ENCODE assay signal across 8 cellular contexts in the genomic region with DNA sequence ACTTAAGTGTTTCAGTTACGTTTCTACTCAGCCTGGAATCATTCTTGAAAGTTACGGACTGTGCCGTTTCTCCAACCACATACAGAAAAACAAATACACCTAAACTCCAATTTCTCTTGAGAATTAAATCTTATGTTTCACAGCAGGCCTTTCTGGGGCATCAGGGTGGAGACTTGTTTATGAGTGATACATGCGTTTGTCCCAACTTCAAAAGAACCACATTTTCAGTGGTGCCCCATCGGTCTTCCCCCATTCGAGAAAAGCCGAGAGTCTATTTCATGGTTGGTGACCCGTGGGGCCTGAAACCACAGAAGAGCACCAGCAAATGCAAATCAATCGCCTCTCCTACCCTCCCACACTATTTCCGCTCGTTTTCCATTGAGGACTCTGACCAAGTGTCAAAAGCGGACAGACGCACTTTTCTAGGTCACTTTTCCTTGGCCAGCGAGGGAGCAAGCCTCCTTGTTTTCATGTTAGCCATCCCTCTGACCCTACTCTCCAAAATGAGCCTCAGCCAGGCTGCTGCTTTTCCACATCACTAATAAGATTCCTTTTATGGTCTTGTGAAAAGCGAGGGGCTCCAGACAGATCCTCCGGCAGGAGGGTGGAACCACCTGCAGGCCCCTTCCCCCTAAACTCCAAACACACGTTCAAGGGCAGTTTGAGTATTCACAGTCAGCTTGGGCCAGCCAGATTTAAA. TPM values are rescaled to one million over a fixed set of nuclear protein-coding genes. Genes with fewer than 3 reads are reported as not detected.
DNase-seq lines count a peak whose midpoint lies in the region; ATAC-seq, FAIRE-seq and TF ChIP-seq lines count a peak whose summit lies in the region.

No MANE protein-coding gene starts in this region.

- H2AFZ ChIP-seq in KMS-11 (ENCODE audit: low read depth) (peak overlapping the region; percentile 27; the same call in 1 of the 2 replicates), endothelial cell of umbilical vein (ENCODE audit: low read depth, low read length) (peak overlapping the region; percentile 47)

- peak; percentile 30 for ATAC-seq in GM21447 (IDR thresholded peaks at IDR 0.05; ENCODE audit: unreplicated experiment)

- peaks cover 0 to 2% (median 0%) of the 10 kb centered on the region in 5 donors for H3K9me3 Mint-ChIP-seq in CD8-positive, alpha-beta memory T cell

- POLR2A ChIA-PET in CD8-positive, alpha-beta memory T cell (lab: Charles Lee): no interaction called here
- POLR2A ChIA-PET in endothelial cell of umbilical vein (lab: Charles Lee): interaction anchor here (0.8 to 1.0 kb wide), 2 partner anchors 546 to 597 kb away, joined by 3 to 5 read pairs; no protein-coding TSS in a partner anchor

- no peak for DNase-seq in CD8-positive, alpha-beta memory T cell
- DNase-seq in endothelial cell of umbilical vein (ENCODE audit: low read depth, low spot score) (peak; percentile 63), prostate gland (ENCODE audit: low spot score) (no peak), hepatic stellate cell (ENCODE audit: low spot score) (no peak), HPDE6-E6E7 (ENCODE audit: extremely low spot score) (no peak), NCI-H146 (lab: John Stamatoyannopoulos, UW) (no peak)

- H3K36me3 Mint-ChIP-seq in CD8-positive, alpha-beta memory T cell: no peaks in the 10 kb centered on the region

- no peaks in the 10 kb centered on the region for H3K36me3 ChIP-seq in CD8-positive, alpha-beta memory T cell (ENCODE audit: insufficient read depth, low read length)
- H3K36me3 ChIP-seq in KMS-11 (ENCODE audit: insufficient read depth) (no peaks in the 10 kb centered on the region), endothelial cell of umbilical vein (ENCODE audit: control insufficient read depth in 2 of 2, extremely low read depth in 1 of 2, insufficient read depth in 2 of 2, low read length in 2 of 2) (peaks cover 2 to 3% of the 10 kb centered on the region in 2 experiments), prostate gland (no peaks in the 10 kb centered on the region)

- H3K9ac ChIP-seq in KMS-11 (peak overlapping the region; percentile 86), endothelial cell of umbilical vein (replicated peaks; ENCODE audit: extremely low read depth, insufficient read depth, low read length) (peak overlapping the region; percentile 92)

- H3K27ac ChIP-seq in CD8-positive, alpha-beta memory T cell (ENCODE audit: low read depth, low read length): no peak overlapping the region
- H3K27ac ChIP-seq in KMS-11 (peak overlapping the region; percentile 94), endothelial cell of umbilical vein (ENCODE audit: insufficient read depth, low read depth, low read length) (peak overlapping the region; percentile 83), prostate gland (peak overlapping the region; percentile 99 to 100)

- H3K4me1 Mint-ChIP-seq in CD8-positive, alpha-beta memory T cell: peaks cover 18 to 32% (median 28%) of the 10 kb centered on the region in 3 donors

- TF ChIP-seq CTCF in KMS-11 (conservative IDR thresholded peaks at IDR 0.05; ENCODE audit: low read depth, low read length) (no peak), endothelial cell of umbilical vein (IDR thresholded peaks at IDR 0.05; ENCODE audit: extremely low read depth in 1 of 2, insufficient read depth in 1 of 2, low read depth in 1 of 2, low read length in 2 of 2) (no peak), prostate gland (IDR thresholded peaks at IDR 0.05) (no peak)

- FAIRE-seq in endothelial cell of umbilical vein (lab: Jason Lieb, UNC): peak; percentile 76

- CTCF ChIA-PET in CD8-positive, alpha-beta memory T cell (lab: Charles Lee): no interaction called here
- CTCF ChIA-PET in endothelial cell of umbilical vein (lab: Charles Lee): interaction anchor here (0.6 to 6.0 kb wide), 24 partner anchors 8 to 873 kb away, joined by 3 to 55 read pairs (median 6); no protein-coding TSS in a partner anchor

- peak overlapping the region; percentile 89 for H3K4me2 ChIP-seq in KMS-11
- H3K4me2 ChIP-seq in endothelial cell of umbilical vein (ENCODE audit: insufficient read depth, low read length): peak overlapping the region; percentile 93

- H3K4me3 ChIP-seq in CD8-positive, alpha-beta memory T cell (ENCODE audit: low read length): no peak overlapping the region
- H3K4me3 ChIP-seq in KMS-11 (IDR thresholded peaks at IDR 0.05; ENCODE audit: insufficient read depth, low read depth, low read length) (no peak overlapping the region), endothelial cell of umbilical vein (replicated peaks in 1 of 3; ENCODE audit: insufficient read depth in 1 of 3, low read depth in 1 of 3, low read length in 3 of 3) (peak overlapping the region; percentile 13 to 94 (median 91)), prostate gland (peak overlapping the region; percentile 86 to 91)

- dilution Hi-C loops in endothelial cell of umbilical vein (cut with MboI; ENCODE audit: extremely low pct_ligation_motif_present, low sequenced_read_pairs): no loop called here

- H4K20me1 ChIP-seq in KMS-11 (ENCODE audit: insufficient read depth) (no peaks in the 10 kb centered on the region), endothelial cell of umbilical vein (replicated peaks; ENCODE audit: control insufficient read depth, extremely low read depth, insufficient read depth, low read length) (no peaks in the 10 kb centered on the region)

- TF ChIP-seq POLR2A in endothelial cell of umbilical vein (IDR thresholded peaks at IDR 0.05; ENCODE audit: low read depth, low read length) (no peak), prostate gland (IDR thresholded peaks at IDR 0.05) (no peak)

- H3K27me3 Mint-ChIP-seq in CD8-positive, alpha-beta memory T cell: peaks cover 42 to 60% of the 10 kb centered on the region in 2 donors

- H3K4me1 ChIP-seq in CD8-positive, alpha-beta memory T cell (ENCODE audit: insufficient read depth, low read length): no peaks in the 10 kb centered on the region
- H3K4me1 ChIP-seq in KMS-11 (ENCODE audit: low read depth, poor library complexity, severe bottlenecking): peaks cover 19% of the 10 kb centered on the region
- peaks cover 58% of the 10 kb centered on the region for H3K4me1 ChIP-seq in endothelial cell of umbilical vein (ENCODE audit: control insufficient read depth, extremely low read depth, insufficient read depth, low read length)
- peaks cover 17% of the 10 kb centered on the region for H3K4me1 ChIP-seq in prostate gland (replicated peaks)

- BruUV-seq in endothelial cell of umbilical vein (replicated peaks; lab: Mats Ljungman, UMichigan): TSS peak; percentile 4

- WGBS in prostate gland: 25% methylated on average over 17 of the region's 17 CpGs

- H3K9me1 ChIP-seq in endothelial cell of umbilical vein (replicated peaks; ENCODE audit: control insufficient read depth, extremely low read depth, insufficient read depth, low read length): no peaks in the 10 kb centered on the region

- H3K9me3 ChIP-seq in CD8-positive, alpha-beta memory T cell (ENCODE audit: low read length): no peaks in the 10 kb centered on the region
- no peaks in the 10 kb centered on the region for H3K9me3 ChIP-seq in endothelial cell of umbilical vein (replicated peaks; ENCODE audit: control insufficient read depth, insufficient read depth, low read length)
- H3K9me3 ChIP-seq in prostate gland: no peaks in the 10 kb centered on the region

- intact Hi-C loops in endothelial cell of umbilical vein (cut with micrococcal nuclease): loop anchor here (1.0 to 5.0 kb wide), 14 partner anchors 66 to 1382 kb away; no protein-coding TSS in a partner anchor
- intact Hi-C loops in prostate gland (cut with DNase I): loop anchor here (5.0 to 10.0 kb wide), 3 partner anchors 163 to 534 kb away; no protein-coding TSS in a partner anchor

- peaks cover 3% of the 10 kb centered on the region; the same call in 1 of the 2 replicates for H3K79me2 ChIP-seq in KMS-11 (ENCODE audit: insufficient read depth, low read depth)
- H3K79me2 ChIP-seq in endothelial cell of umbilical vein (ENCODE audit: control insufficient read depth, insufficient read depth, low read length): peaks cover 68% of the 10 kb centered on the region

- H3K4me3 Mint-ChIP-seq in CD8-positive, alpha-beta memory T cell: peak overlapping the region in 4 of 7 donors; percentile 3 to 57 (median 30)

- H3K27ac Mint-ChIP-seq in CD8-positive, alpha-beta memory T cell: no peak overlapping the region

- peaks cover 9% of the 10 kb centered on the region for H3K27me3 ChIP-seq in CD8-positive, alpha-beta memory T cell (ENCODE audit: insufficient read depth, low read length, poor library complexity, severe bottlenecking)
- H3K27me3 ChIP-seq in KMS-11 (ENCODE audit: insufficient read depth, low read depth) (no peaks in the 10 kb centered on the region), endothelial cell of umbilical vein (ENCODE audit: control insufficient read depth in 2 of 2, insufficient read depth in 2 of 2, low read length in 2 of 2) (no peaks in the 10 kb centered on the region), prostate gland (replicated peaks; ENCODE audit: insufficient read depth) (no peaks in the 10 kb centered on the region)

TF ChIP-seq in endothelial cell of umbilical vein, 7 proteins besides CTCF, POLR2A, EP300 and RAD21:
- TF ChIP-seq EZH2 (IDR thresholded peaks at IDR 0.05; ENCODE audit: borderline replicate concordance, low read depth, low read length, severe bottlenecking) (no peak), JUN (IDR thresholded peaks at IDR 0.05; ENCODE audit: borderline replicate concordance, insufficient read depth, insufficient read length, low read depth) (no peak), MYC (IDR thresholded peaks at IDR 0.05; ENCODE audit: low read depth, low read length) (no peak), GATA2 (IDR thresholded peaks at IDR 0.05; ENCODE audit: insufficient read depth, insufficient read length, low read depth, low read length) (no peak), POLR2AphosphoS5 (IDR thresholded peaks at IDR 0.05; ENCODE audit: insufficient read depth, low read depth, low read length) (no peak), FOS (IDR thresholded peaks at IDR 0.05; ENCODE audit: borderline replicate concordance, insufficient read depth, low read length) (no peak)
- TF ChIP-seq, protein P1, sequence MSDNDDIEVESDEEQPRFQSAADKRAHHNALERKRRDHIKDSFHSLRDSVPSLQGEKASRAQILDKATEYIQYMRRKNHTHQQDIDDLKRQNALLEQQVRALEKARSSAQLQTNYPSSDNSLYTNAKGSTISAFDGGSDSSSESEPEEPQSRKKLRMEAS (IDR thresholded peaks at IDR 0.05; ENCODE audit: insufficient read depth, insufficient read length): no peak

RNA-seq across cellular contexts. Expression of a gene that starts 3.1 kb away (rescaled TPM):
- under 1 TPM; 0.11 to 0.24 TPM for total RNA-seq in CD8-positive, alpha-beta memory T cell
- 0.24 TPM for polyA plus RNA-seq in CD8-positive, alpha-beta memory T cell
- total RNA-seq in endothelial cell of umbilical vein (31.7 and 37.0 TPM in 2 replicates), prostate gland (10 to 100 TPM; 46.5 to 72.3 TPM)
- 12.9 and 19.7 TPM in 2 replicates for polyA plus RNA-seq in endothelial cell of umbilical vein
- polyA plus RNA-seq in endothelial cell of umbilical vein (2011; cell fraction: cytosol; rRNA removed): 9.4 and 9.5 TPM in 2 replicates
- polyA plus RNA-seq in endothelial cell of umbilical vein (2011; cell fraction: nucleus; rRNA removed): 77.1 and 97.3 TPM in 2 replicates
- polyA plus RNA-seq in endothelial cell of umbilical vein (2012): 32.6 and 33.6 TPM in 2 replicates
- polyA minus RNA-seq in endothelial cell of umbilical vein: 82.6 and 94.6 TPM in 2 replicates
- 2.4 TPM for polyA minus RNA-seq in endothelial cell of umbilical vein (2011; cell fraction: cytosol; rRNA and poly(A)+ RNA removed)
- polyA minus RNA-seq in endothelial cell of umbilical vein (2011; cell fraction: nucleus; rRNA and poly(A)+ RNA removed): 94.2 and 172 TPM in 2 replicates

Comparison
In these comparisons a context has a peak if more than half of its experiments do, and no peak if none do; other contexts are left out.
1. H3K4me3 ChIP-seq: peak in endothelial cell of umbilical vein (3 of 3) and prostate gland (2 of 2); none in CD8-positive, alpha-beta memory T cell (single experiment) and KMS-11 (single experiment).
2. RNA of a gene that starts 3.1 kb away (total RNA-seq): 46.5 to 72.3 TPM in prostate gland and 31.7 to 37.0 TPM in endothelial cell of umbilical vein; 0.11 to 0.24 TPM in CD8-positive, alpha-beta memory T cell; every median in the first group is over 10 times any median in the second.